9 cellular contexts compared by ENCODE assay signal in genomic region chr15:89462198-89462912, GRCh38. TPM values are rescaled to one million over a fixed set of nuclear protein-coding genes. Genes with fewer than 3 reads are reported as not detected.
DNase-seq lines count a peak whose midpoint lies in the region; ATAC-seq, FAIRE-seq and TF ChIP-seq lines count a peak whose summit lies in the region.
"Had no signal": no experiment of that assay in that cellular context is flagged by ENCODE, and none has a peak within 500 bp of the region (broad histone marks: within the 10 kb centered on the region; RNA-seq: fewer than 3 reads in every experiment).

No MANE protein-coding gene starts in this region.

- no peaks in the 10 kb centered on the region for H3F3A ChIP-seq in Loucy (ENCODE audit: low read depth)

- H3K79me2 ChIP-seq in Loucy (ENCODE audit: insufficient read depth, low read length): no peaks in the 10 kb centered on the region

- DNase-seq in DMS 273 (lab: John Stamatoyannopoulos, UW; ENCODE audit: unreplicated experiment): peak; percentile 79
- DNase-seq in kidney: peak; percentile 8
- no peak for DNase-seq in psoas muscle
- no peak for DNase-seq in foreskin keratinocyte
- DNase-seq: left cardiac atrium had no signal

- no peak for ATAC-seq in psoas muscle
- ATAC-seq in GM18502 (IDR thresholded peaks at IDR 0.05; ENCODE audit: poor library complexity, unreplicated experiment): no peak
- ATAC-seq in foreskin keratinocyte: no peak
- ATAC-seq in HG02970 (IDR thresholded peaks at IDR 0.05; ENCODE audit: low FRiP score, unreplicated experiment): no peak

- no peak overlapping the region for H3K27ac ChIP-seq in kidney (ENCODE audit: low read depth in 2 of 2, low read length in 2 of 2)
- no peak overlapping the region for H3K27ac ChIP-seq in psoas muscle
- no peak overlapping the region for H3K27ac ChIP-seq in foreskin keratinocyte

- no peaks in the 10 kb centered on the region for H3K9me2 ChIP-seq in Loucy (replicated peaks; ENCODE audit: low read depth, low read length)

- WGBS in psoas muscle, 3 donors: 75 to 76% (median 75%) methylated on average over 9 of the region's 9 CpGs

- H3K36me3 ChIP-seq in Loucy (ENCODE audit: insufficient read depth, low read length) (no peaks in the 10 kb centered on the region), kidney (ENCODE audit: control insufficient read depth in 1 of 2, insufficient read depth in 2 of 2, low read length in 2 of 2) (no peaks in the 10 kb centered on the region), psoas muscle (ENCODE audit: insufficient read depth in 1 of 2, low read depth in 1 of 2) (no peaks in the 10 kb centered on the region)

- H3K4me2 ChIP-seq in Loucy (ENCODE audit: low read depth, low read length, poor library complexity, severe bottlenecking): peak overlapping the region; percentile 26

- no peaks in the 10 kb centered on the region for H4K20me1 ChIP-seq in Loucy (ENCODE audit: insufficient read depth, low read length, poor library complexity, severe bottlenecking)

- intact Hi-C loops in kidney (cut with DNase I) (no loop called here), psoas muscle (cut with DNase I) (no loop called here)

- H3K27me3 ChIP-seq in Loucy (ENCODE audit: insufficient read depth, low read length, poor library complexity, severe bottlenecking) (peaks cover 24% of the 10 kb centered on the region), psoas muscle (ENCODE audit: insufficient read depth in 3 of 3, low read length in 2 of 3) (peaks cover 0 to 3% (median 0%) of the 10 kb centered on the region in 3 donors), foreskin keratinocyte (peaks cover 4% of the 10 kb centered on the region)

- H3K4me3 ChIP-seq in Loucy (ENCODE audit: low read length, poor library complexity, severe bottlenecking) (no peak overlapping the region), WI38 (ENCODE audit: low read depth, low read length) (0 out of 2 replicates have a peak overlapping the region, but pooled peaks have one; percentile 18), kidney (ENCODE audit: low read length in 2 of 2) (no peak overlapping the region), psoas muscle (no peak overlapping the region)

- TF ChIP-seq CTCF in Loucy (conservative IDR thresholded peaks at IDR 0.05; ENCODE audit: low read length): no peak
- no peak for TF ChIP-seq CTCF in WI38 (IDR thresholded peaks at IDR 0.05; ENCODE audit: low read depth, low read length)
- TF ChIP-seq CTCF in kidney (IDR thresholded peaks at IDR 0.05; ENCODE audit: borderline replicate concordance, extremely low read depth, insufficient read depth): no peak
- no peak for TF ChIP-seq CTCF in psoas muscle (IDR thresholded peaks at IDR 0.05)
- no peak for TF ChIP-seq CTCF in foreskin keratinocyte (conservative IDR thresholded peaks at IDR 0.05)

- H3K9ac ChIP-seq in Loucy (ENCODE audit: low read depth, low read length, poor library complexity, severe bottlenecking): no peak overlapping the region
- H3K9ac ChIP-seq in kidney (ENCODE audit: low read length in 2 of 2): no peak overlapping the region

- H3K4me1 ChIP-seq in Loucy (ENCODE audit: insufficient read depth, low read length, poor library complexity, severe bottlenecking): no peaks in the 10 kb centered on the region
- H3K4me1 ChIP-seq in kidney (ENCODE audit: control insufficient read depth in 1 of 2, insufficient read depth in 1 of 2, low read depth in 1 of 2, low read length in 2 of 2): no peaks in the 10 kb centered on the region
- no peaks in the 10 kb centered on the region for H3K4me1 ChIP-seq in psoas muscle
- H3K4me1 ChIP-seq in foreskin keratinocyte: no peaks in the 10 kb centered on the region

- 0 out of 2 replicates have a peak overlapping the region, but pooled peaks have one; percentile 3 for H2AFZ ChIP-seq in Loucy (ENCODE audit: low read length)

- H3K9me3 ChIP-seq in Loucy (ENCODE audit: insufficient read depth, low read depth, low read length): no peaks in the 10 kb centered on the region
- H3K9me3 ChIP-seq in kidney (ENCODE audit: control insufficient read depth in 1 of 2, low read length in 2 of 2): no peaks in the 10 kb centered on the region
- no peaks in the 10 kb centered on the region for H3K9me3 ChIP-seq in psoas muscle

- FAIRE-seq in kidney (lab: Jason Lieb, UNC): no peak

RNA-seq across cellular contexts. Expression of gene RHCG, which starts 34.0 kb away (rescaled TPM):
- total RNA-seq in kidney (1.5 TPM), psoas muscle (under 1 TPM in 2 of 4 donors, not detected in 2; 0.30 to 0.32 TPM), foreskin keratinocyte (0.54 and 0.56 TPM in 2 replicates)
- polyA plus RNA-seq in kidney (ENCODE audit: insufficient read depth, low read depth, low replicate concordance) (373 TPM), psoas muscle (under 1 TPM in 2 of 3 donors, not detected in 1; 0.55 to 0.66 TPM), foreskin keratinocyte (0.66 TPM in 2 replicates)

Comparison
In these comparisons a context has a peak if more than half of its experiments do, and no peak if none do; other contexts are left out.
1. DNase-seq: peak in DMS 273 (single experiment) and kidney (single experiment); none in psoas muscle (0 of 2) and foreskin keratinocyte (0 of 2).